1 cellular context compared by ENCODE assay signal in genomic region chr13:79480954-79481684, GRCh38.
TF ChIP-seq lines count a peak whose summit lies in the region.

Gene NDFIP2 (plus strand): TSS chr13:79481155. CDS start chr13:79481204, 49 bp downstream.

TF ChIP-seq in HepG2, 621 proteins besides CTCF, POLR2A, EP300 and RAD21 (continued from another document and continues in another):
- TF ChIP-seq ZNF275 (CRISPR knock-in tag; IDR thresholded peaks at IDR 0.05; ENCODE audit: borderline replicate concordance): no peak
- peak; percentile 71; the same call in 1 of the 2 replicates for TF ChIP-seq ZNF788 (CRISPR knock-in tag; IDR thresholded peaks at IDR 0.05; ENCODE audit: borderline replicate concordance)
- no peak for TF ChIP-seq ZC3H4 (CRISPR knock-in tag; IDR thresholded peaks at IDR 0.05; ENCODE audit: borderline replicate concordance)
- no peak for TF ChIP-seq FOXJ3 (CRISPR knock-in tag; IDR thresholded peaks at IDR 0.05; ENCODE audit: borderline replicate concordance)
- 0 out of 2 replicates have a peak, but pooled peaks have one; percentile 22 for TF ChIP-seq ZNF691 (CRISPR knock-in tag; IDR thresholded peaks at IDR 0.05; ENCODE audit: borderline replicate concordance, low read depth)
- TF ChIP-seq ZNF367 (CRISPR knock-in tag; IDR thresholded peaks at IDR 0.05; ENCODE audit: borderline replicate concordance): no peak
- TF ChIP-seq PBX3 (CRISPR knock-in tag; IDR thresholded peaks at IDR 0.05; ENCODE audit: borderline replicate concordance): no peak
- peak; percentile 56; the same call in 1 of the 2 replicates for TF ChIP-seq RFXAP (CRISPR knock-in tag; IDR thresholded peaks at IDR 0.05; ENCODE audit: borderline replicate concordance)
- peak; percentile 79; the same call in 1 of the 2 replicates for TF ChIP-seq SNAI1 (CRISPR knock-in tag; IDR thresholded peaks at IDR 0.05; ENCODE audit: borderline replicate concordance)
- no peak for TF ChIP-seq FOXO4 (CRISPR knock-in tag; conservative IDR thresholded peaks at IDR 0.05)
- no peak for TF ChIP-seq CEBPZ (IDR thresholded peaks at IDR 0.05; ENCODE audit: low read length)
- no peak; the same call in 1 of the 2 replicates for TF ChIP-seq CCDC6 (CRISPR knock-in tag; IDR thresholded peaks at IDR 0.05)
- TF ChIP-seq ZNF781 (CRISPR knock-in tag; IDR thresholded peaks at IDR 0.05; ENCODE audit: borderline replicate concordance, not compliant biosample characterization): peak; percentile 33
- TF ChIP-seq ATF5 (CRISPR knock-in tag; IDR thresholded peaks at IDR 0.05; ENCODE audit: low read depth): no peak
- no peak for TF ChIP-seq EED (CRISPR knock-in tag; IDR thresholded peaks at IDR 0.05)
- no peak for TF ChIP-seq ZNF20 (CRISPR knock-in tag; IDR thresholded peaks at IDR 0.05)
- TF ChIP-seq ZNF556 (CRISPR knock-in tag; IDR thresholded peaks at IDR 0.05; ENCODE audit: borderline replicate concordance): peak; percentile 64; the same call in 1 of the 2 replicates
- TF ChIP-seq NFIB (CRISPR knock-in tag; IDR thresholded peaks at IDR 0.05; ENCODE audit: borderline replicate concordance): no peak
- no peak for TF ChIP-seq ZBTB4 (CRISPR knock-in tag; IDR thresholded peaks at IDR 0.05; ENCODE audit: borderline replicate concordance)
- no peak for TF ChIP-seq ZBTB33 (CRISPR knock-in tag; IDR thresholded peaks at IDR 0.05)
- TF ChIP-seq ARID3A (IDR thresholded peaks at IDR 0.05; ENCODE audit: low read depth, low read length): no peak
- TF ChIP-seq NCOR1 (IDR thresholded peaks at IDR 0.05; ENCODE audit: borderline replicate concordance, low read length): no peak
- no peak for TF ChIP-seq ZNF547 (CRISPR knock-in tag; IDR thresholded peaks at IDR 0.05)
- no peak for TF ChIP-seq TIGD3 (CRISPR knock-in tag; IDR thresholded peaks at IDR 0.05; ENCODE audit: borderline replicate concordance)
- TF ChIP-seq TFAP4 (IDR thresholded peaks at IDR 0.05; ENCODE audit: borderline replicate concordance, low read depth): no peak
- TF ChIP-seq HIVEP1 (CRISPR knock-in tag; IDR thresholded peaks at IDR 0.05): peak; percentile 67; the same call in 1 of the 2 replicates
- TF ChIP-seq ZNF124 (CRISPR knock-in tag; IDR thresholded peaks at IDR 0.05): no peak; the same call in 1 of the 2 replicates
